Comparison of ENCODE assay signal across 1 cellular context in the genomic region with DNA sequence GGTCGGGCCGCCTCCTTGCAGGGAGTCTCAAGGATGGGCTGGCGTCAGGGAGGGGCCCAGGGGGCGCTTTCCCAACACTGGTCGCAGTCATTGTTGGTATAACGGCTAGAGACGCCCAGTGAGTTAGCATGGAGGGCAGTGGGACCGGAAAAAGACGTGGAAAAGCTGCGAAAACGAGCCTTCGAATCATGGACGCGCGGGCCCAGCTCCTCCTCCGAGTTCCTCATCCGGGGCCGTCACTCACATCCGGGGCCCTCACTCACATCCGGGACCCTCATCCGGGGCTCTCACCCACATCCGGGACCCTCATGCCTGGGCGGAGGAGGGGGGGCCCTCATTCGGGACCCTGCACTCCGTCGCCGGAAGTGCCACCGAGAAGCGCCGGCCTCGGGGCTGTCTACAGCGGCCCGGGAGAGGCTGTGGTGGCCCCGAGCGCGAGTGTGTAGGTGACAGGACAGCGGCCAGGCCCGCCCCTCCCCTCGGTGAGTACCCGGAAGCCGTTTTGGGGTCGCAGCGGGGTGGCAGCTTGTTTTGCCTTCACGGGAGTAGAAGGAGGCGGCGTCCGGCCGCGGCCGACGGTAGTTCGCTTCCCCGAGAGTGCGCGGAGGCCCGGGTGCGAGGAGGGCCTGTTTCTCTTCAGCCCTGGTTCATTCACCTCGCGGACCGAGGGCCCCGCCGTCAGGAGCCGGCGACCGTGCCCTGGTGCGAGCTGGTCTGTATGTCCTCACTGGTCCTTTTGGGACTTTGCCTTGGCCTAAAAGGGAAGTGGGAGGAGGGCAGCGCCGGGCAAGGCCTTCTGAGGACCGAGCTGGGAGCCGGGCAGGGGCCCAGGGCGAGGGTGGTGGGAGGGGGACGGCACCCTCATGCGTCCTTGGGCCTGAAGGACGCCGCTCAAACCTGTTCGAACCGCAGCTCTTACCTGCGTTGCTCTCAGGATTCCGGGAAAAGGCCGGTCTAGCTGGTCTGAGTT.
TF ChIP-seq lines count a peak whose summit lies in the region.

A gene with protein sequence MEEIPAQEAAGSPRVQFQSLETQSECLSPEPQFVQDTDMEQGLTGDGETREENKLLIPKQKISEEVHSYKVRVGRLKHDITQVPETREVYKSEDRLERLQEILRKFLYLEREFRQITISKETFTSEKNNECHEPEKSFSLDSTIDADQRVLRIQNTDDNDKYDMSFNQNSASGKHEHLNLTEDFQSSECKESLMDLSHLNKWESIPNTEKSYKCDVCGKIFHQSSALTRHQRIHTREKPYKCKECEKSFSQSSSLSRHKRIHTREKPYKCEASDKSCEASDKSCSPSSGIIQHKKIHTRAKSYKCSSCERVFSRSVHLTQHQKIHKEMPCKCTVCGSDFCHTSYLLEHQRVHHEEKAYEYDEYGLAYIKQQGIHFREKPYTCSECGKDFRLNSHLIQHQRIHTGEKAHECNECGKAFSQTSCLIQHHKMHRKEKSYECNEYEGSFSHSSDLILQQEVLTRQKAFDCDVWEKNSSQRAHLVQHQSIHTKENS (plus strand): TSS at position 337 of the 970 bp plus-strand sequence. CDS start 1,918 bp downstream, outside the sequence.

TF ChIP-seq in K562, 482 proteins besides CTCF, POLR2A, EP300 and RAD21 (continued from another document and continues in another):
- TF ChIP-seq, protein P1, sequence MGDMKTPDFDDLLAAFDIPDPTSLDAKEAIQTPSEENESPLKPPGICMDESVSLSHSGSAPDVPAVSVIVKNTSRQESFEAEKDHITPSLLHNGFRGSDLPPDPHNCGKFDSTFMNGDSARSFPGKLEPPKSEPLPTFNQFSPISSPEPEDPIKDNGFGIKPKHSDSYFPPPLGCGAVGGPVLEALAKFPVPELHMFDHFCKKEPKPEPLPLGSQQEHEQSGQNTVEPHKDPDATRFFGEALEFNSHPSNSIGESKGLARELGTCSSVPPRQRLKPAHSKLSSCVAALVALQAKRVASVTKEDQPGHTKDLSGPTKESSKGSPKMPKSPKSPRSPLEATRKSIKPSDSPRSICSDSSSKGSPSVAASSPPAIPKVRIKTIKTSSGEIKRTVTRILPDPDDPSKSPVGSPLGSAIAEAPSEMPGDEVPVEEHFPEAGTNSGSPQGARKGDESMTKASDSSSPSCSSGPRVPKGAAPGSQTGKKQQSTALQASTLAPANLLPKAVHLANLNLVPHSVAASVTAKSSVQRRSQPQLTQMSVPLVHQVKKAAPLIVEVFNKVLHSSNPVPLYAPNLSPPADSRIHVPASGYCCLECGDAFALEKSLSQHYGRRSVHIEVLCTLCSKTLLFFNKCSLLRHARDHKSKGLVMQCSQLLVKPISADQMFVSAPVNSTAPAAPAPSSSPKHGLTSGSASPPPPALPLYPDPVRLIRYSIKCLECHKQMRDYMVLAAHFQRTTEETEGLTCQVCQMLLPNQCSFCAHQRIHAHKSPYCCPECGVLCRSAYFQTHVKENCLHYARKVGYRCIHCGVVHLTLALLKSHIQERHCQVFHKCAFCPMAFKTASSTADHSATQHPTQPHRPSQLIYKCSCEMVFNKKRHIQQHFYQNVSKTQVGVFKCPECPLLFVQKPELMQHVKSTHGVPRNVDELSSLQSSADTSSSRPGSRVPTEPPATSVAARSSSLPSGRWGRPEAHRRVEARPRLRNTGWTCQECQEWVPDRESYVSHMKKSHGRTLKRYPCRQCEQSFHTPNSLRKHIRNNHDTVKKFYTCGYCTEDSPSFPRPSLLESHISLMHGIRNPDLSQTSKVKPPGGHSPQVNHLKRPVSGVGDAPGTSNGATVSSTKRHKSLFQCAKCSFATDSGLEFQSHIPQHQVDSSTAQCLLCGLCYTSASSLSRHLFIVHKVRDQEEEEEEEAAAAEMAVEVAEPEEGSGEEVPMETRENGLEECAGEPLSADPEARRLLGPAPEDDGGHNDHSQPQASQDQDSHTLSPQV (IDR thresholded peaks at IDR 0.05), result peak; percentile 33; the same call in 1 of the 2 replicates
- peak; percentile 6; the same call in 1 of the 2 replicates for TF ChIP-seq CBX5 (IDR thresholded peaks at IDR 0.05; ENCODE audit: borderline replicate concordance, low read depth)
- TF ChIP-seq NONO (IDR thresholded peaks at IDR 0.05; ENCODE audit: low read depth in 2 of 2, low read length in 1 of 2), result no peak; a peak in 2 of 4 replicates
- no peak for TF ChIP-seq SMAD3 (CRISPR knock-in tag; conservative IDR thresholded peaks at IDR 0.05)
- TF ChIP-seq SMARCC2 (IDR thresholded peaks at IDR 0.05; ENCODE audit: low read depth), result no peak
- TF ChIP-seq, protein P2, sequence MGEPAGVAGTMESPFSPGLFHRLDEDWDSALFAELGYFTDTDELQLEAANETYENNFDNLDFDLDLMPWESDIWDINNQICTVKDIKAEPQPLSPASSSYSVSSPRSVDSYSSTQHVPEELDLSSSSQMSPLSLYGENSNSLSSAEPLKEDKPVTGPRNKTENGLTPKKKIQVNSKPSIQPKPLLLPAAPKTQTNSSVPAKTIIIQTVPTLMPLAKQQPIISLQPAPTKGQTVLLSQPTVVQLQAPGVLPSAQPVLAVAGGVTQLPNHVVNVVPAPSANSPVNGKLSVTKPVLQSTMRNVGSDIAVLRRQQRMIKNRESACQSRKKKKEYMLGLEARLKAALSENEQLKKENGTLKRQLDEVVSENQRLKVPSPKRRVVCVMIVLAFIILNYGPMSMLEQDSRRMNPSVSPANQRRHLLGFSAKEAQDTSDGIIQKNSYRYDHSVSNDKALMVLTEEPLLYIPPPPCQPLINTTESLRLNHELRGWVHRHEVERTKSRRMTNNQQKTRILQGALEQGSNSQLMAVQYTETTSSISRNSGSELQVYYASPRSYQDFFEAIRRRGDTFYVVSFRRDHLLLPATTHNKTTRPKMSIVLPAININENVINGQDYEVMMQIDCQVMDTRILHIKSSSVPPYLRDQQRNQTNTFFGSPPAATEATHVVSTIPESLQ (CRISPR knock-in tag; IDR thresholded peaks at IDR 0.05), result 0 out of 2 replicates have a peak, but pooled peaks have one; percentile 24
- no peak for TF ChIP-seq ZNF174 (CRISPR knock-in tag; IDR thresholded peaks at IDR 0.05)
- no peak for TF ChIP-seq BCL6 (CRISPR knock-in tag; IDR thresholded peaks at IDR 0.05)
- TF ChIP-seq ATF1 (CRISPR knock-in tag; IDR thresholded peaks at IDR 0.05), result no peak
- peak; percentile 86 for TF ChIP-seq ATF1 (tag; IDR thresholded peaks at IDR 0.05)
- TF ChIP-seq PTRF (tag; IDR thresholded peaks at IDR 0.05), result no peak
- TF ChIP-seq ZNF354B (CRISPR knock-in tag; IDR thresholded peaks at IDR 0.05), result no peak
- TF ChIP-seq SNRNP70 (optimal IDR thresholded peaks at IDR 0.05; ENCODE audit: low read depth, low read length), result no peak
- peak; percentile 100 for TF ChIP-seq ZBTB7A (IDR thresholded peaks at IDR 0.05; ENCODE audit: borderline replicate concordance, control insufficient read depth, low read depth, low read length)
- TF ChIP-seq, protein P3, sequence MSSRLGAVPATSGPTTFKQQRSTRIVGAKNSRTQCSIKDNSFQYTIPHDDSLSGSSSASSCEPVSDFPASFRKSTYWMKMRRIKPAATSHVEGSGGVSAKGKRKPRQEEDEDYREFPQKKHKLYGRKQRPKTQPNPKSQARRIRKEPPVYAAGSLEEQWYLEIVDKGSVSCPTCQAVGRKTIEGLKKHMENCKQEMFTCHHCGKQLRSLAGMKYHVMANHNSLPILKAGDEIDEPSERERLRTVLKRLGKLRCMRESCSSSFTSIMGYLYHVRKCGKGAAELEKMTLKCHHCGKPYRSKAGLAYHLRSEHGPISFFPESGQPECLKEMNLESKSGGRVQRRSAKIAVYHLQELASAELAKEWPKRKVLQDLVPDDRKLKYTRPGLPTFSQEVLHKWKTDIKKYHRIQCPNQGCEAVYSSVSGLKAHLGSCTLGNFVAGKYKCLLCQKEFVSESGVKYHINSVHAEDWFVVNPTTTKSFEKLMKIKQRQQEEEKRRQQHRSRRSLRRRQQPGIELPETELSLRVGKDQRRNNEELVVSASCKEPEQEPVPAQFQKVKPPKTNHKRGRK (tag; IDR thresholded peaks at IDR 0.05), result no peak
- TF ChIP-seq, protein P4, sequence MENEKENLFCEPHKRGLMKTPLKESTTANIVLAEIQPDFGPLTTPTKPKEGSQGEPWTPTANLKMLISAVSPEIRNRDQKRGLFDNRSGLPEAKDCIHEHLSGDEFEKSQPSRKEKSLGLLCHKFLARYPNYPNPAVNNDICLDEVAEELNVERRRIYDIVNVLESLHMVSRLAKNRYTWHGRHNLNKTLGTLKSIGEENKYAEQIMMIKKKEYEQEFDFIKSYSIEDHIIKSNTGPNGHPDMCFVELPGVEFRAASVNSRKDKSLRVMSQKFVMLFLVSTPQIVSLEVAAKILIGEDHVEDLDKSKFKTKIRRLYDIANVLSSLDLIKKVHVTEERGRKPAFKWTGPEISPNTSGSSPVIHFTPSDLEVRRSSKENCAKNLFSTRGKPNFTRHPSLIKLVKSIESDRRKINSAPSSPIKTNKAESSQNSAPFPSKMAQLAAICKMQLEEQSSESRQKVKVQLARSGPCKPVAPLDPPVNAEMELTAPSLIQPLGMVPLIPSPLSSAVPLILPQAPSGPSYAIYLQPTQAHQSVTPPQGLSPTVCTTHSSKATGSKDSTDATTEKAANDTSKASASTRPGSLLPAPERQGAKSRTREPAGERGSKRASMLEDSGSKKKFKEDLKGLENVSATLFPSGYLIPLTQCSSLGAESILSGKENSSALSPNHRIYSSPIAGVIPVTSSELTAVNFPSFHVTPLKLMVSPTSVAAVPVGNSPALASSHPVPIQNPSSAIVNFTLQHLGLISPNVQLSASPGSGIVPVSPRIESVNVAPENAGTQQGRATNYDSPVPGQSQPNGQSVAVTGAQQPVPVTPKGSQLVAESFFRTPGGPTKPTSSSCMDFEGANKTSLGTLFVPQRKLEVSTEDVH (IDR thresholded peaks at IDR 0.05; ENCODE audit: low read depth, partially characterized antibody), result peak; percentile 100
- TF ChIP-seq TARDBP (IDR thresholded peaks at IDR 0.05), result no peak
- TF ChIP-seq MIER1 (IDR thresholded peaks at IDR 0.05; ENCODE audit: low read depth), result peak; percentile 20; the same call in 1 of the 2 replicates
- TF ChIP-seq, protein P5, sequence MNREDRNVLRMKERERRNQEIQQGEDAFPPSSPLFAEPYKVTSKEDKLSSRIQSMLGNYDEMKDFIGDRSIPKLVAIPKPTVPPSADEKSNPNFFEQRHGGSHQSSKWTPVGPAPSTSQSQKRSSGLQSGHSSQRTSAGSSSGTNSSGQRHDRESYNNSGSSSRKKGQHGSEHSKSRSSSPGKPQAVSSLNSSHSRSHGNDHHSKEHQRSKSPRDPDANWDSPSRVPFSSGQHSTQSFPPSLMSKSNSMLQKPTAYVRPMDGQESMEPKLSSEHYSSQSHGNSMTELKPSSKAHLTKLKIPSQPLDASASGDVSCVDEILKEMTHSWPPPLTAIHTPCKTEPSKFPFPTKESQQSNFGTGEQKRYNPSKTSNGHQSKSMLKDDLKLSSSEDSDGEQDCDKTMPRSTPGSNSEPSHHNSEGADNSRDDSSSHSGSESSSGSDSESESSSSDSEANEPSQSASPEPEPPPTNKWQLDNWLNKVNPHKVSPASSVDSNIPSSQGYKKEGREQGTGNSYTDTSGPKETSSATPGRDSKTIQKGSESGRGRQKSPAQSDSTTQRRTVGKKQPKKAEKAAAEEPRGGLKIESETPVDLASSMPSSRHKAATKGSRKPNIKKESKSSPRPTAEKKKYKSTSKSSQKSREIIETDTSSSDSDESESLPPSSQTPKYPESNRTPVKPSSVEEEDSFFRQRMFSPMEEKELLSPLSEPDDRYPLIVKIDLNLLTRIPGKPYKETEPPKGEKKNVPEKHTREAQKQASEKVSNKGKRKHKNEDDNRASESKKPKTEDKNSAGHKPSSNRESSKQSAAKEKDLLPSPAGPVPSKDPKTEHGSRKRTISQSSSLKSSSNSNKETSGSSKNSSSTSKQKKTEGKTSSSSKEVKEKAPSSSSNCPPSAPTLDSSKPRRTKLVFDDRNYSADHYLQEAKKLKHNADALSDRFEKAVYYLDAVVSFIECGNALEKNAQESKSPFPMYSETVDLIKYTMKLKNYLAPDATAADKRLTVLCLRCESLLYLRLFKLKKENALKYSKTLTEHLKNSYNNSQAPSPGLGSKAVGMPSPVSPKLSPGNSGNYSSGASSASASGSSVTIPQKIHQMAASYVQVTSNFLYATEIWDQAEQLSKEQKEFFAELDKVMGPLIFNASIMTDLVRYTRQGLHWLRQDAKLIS (CRISPR knock-in tag; IDR thresholded peaks at IDR 0.05), result no peak; the same call in none of the 2 replicates
- TF ChIP-seq SREBF1 (IDR thresholded peaks at IDR 0.05; ENCODE audit: borderline replicate concordance, low read depth, low read length), result peak; percentile 99
- no peak; the same call in 1 of the 2 replicates for TF ChIP-seq ZNF232 (CRISPR knock-in tag; IDR thresholded peaks at IDR 0.05)
- no peak for TF ChIP-seq YBX1 (IDR thresholded peaks at IDR 0.05)
- TF ChIP-seq, protein P6, sequence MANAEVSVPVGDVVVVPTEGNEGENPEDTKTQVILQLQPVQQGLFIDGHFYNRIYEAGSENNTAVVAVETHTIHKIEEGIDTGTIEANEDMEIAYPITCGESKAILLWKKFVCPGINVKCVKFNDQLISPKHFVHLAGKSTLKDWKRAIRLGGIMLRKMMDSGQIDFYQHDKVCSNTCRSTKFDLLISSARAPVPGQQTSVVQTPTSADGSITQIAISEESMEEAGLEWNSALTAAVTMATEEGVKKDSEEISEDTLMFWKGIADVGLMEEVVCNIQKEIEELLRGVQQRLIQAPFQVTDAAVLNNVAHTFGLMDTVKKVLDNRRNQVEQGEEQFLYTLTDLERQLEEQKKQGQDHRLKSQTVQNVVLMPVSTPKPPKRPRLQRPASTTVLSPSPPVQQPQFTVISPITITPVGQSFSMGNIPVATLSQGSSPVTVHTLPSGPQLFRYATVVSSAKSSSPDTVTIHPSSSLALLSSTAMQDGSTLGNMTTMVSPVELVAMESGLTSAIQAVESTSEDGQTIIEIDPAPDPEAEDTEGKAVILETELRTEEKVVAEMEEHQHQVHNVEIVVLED (CRISPR knock-in tag; IDR thresholded peaks at IDR 0.05), result no peak
- no peak for TF ChIP-seq DACH1 (IDR thresholded peaks at IDR 0.05; ENCODE audit: partially characterized antibody)
- no peak for TF ChIP-seq SIRT6 (IDR thresholded peaks at IDR 0.05; ENCODE audit: low read depth, low read length)
- no peak for TF ChIP-seq RHOXF2B (CRISPR knock-in tag; conservative IDR thresholded peaks at IDR 0.05)
- TF ChIP-seq, protein P7, sequence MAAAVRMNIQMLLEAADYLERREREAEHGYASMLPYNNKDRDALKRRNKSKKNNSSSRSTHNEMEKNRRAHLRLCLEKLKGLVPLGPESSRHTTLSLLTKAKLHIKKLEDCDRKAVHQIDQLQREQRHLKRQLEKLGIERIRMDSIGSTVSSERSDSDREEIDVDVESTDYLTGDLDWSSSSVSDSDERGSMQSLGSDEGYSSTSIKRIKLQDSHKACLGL (CRISPR knock-in tag; IDR thresholded peaks at IDR 0.05; ENCODE audit: borderline replicate concordance, poor library complexity, severe bottlenecking), result no peak
- 0 out of 2 replicates have a peak, but pooled peaks have one; percentile 12 for TF ChIP-seq ZNF830 (CRISPR knock-in tag; IDR thresholded peaks at IDR 0.05)
- TF ChIP-seq, protein P8, sequence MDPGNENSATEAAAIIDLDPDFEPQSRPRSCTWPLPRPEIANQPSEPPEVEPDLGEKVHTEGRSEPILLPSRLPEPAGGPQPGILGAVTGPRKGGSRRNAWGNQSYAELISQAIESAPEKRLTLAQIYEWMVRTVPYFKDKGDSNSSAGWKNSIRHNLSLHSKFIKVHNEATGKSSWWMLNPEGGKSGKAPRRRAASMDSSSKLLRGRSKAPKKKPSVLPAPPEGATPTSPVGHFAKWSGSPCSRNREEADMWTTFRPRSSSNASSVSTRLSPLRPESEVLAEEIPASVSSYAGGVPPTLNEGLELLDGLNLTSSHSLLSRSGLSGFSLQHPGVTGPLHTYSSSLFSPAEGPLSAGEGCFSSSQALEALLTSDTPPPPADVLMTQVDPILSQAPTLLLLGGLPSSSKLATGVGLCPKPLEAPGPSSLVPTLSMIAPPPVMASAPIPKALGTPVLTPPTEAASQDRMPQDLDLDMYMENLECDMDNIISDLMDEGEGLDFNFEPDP (CRISPR knock-in tag; IDR thresholded peaks at IDR 0.05), result peak; percentile 61; the same call in 1 of the 2 replicates
- peak; percentile 79 for TF ChIP-seq TBP (optimal IDR thresholded peaks at IDR 0.05; ENCODE audit: low read depth, low read length)
- peak; percentile 61 for TF ChIP-seq GATAD2B (IDR thresholded peaks at IDR 0.05; ENCODE audit: borderline replicate concordance)
- peak; percentile 79; the same call in 1 of the 2 replicates for TF ChIP-seq ZBED1 (IDR thresholded peaks at IDR 0.05)
- TF ChIP-seq FOXJ3 (CRISPR knock-in tag; IDR thresholded peaks at IDR 0.05), result no peak
- no peak for TF ChIP-seq FOXJ2 (tag; IDR thresholded peaks at IDR 0.05)
